1 cellular context compared by ENCODE assay signal in the genomic region with DNA sequence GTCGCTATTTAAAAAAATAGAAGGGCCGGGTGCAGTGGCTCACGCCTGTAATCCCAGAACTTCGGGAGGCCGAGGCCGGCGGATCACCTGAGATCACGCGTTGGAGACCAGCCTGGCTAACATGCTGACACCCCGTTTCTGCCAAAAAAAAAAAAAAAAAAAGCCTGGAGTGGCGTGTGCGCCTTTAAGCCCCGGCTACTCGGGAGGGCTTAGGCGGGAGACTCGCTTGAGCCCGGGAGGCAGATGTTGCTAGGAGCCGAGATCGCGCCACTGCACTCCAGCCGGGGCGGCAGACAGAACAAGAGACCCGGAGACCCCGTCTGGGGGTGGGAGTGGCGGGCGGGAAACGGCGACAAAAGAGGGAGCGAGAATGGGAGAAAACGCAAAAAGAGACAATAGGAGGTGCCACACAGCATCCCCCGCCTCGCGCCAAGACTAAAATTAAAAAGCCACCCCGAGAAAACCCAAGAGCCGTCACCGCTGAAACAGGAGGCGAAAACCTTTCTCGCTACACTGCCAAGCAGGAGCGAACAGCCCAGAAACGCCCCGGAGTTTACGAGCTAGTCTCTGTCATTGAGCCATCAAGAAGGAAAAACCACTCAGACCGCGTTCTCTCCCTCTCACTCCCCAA.
TF ChIP-seq lines count a peak whose summit lies in the region.

No MANE protein-coding gene starts in this region.

TF ChIP-seq in HEK293, 187 proteins besides CTCF, POLR2A, EP300 and RAD21 (continued from another document and continues in another):
- TF ChIP-seq ZBTB21 (tag by site-specific recombination; IDR thresholded peaks at IDR 0.05) (0 out of 2 replicates have a peak, but pooled peaks have one; percentile 43), SP7 (tag by site-specific recombination; IDR thresholded peaks at IDR 0.05) (peak; percentile 93), GLIS2 (tag by site-specific recombination; IDR thresholded peaks at IDR 0.05) (peak; percentile 95), EGR2 (tag by site-specific recombination; IDR thresholded peaks at IDR 0.05; ENCODE audit: low read depth) (peak; percentile 65), ZBTB8A (tag by site-specific recombination; IDR thresholded peaks at IDR 0.05) (peak; percentile 92), ZNF677 (tag by site-specific recombination; IDR thresholded peaks at IDR 0.05) (peak; percentile 78; the same call in 1 of the 2 replicates), BCL11B (tag by site-specific recombination; IDR thresholded peaks at IDR 0.05; ENCODE audit: low read depth) (peak; percentile 84), ZNF423 (tag by site-specific recombination; IDR thresholded peaks at IDR 0.05) (peak; percentile 63; the same call in 1 of the 2 replicates), ZFP3 (tag by site-specific recombination; IDR thresholded peaks at IDR 0.05; ENCODE audit: low read depth) (peak; percentile 19; the same call in 1 of the 2 replicates), ZNF837 (tag by site-specific recombination; IDR thresholded peaks at IDR 0.05) (peak; percentile 61), ZNF629 (tag by site-specific recombination; IDR thresholded peaks at IDR 0.05) (peak; percentile 90), GFI1B (tag by site-specific recombination; IDR thresholded peaks at IDR 0.05) (peak; percentile 88), ZNF768 (tag by site-specific recombination; IDR thresholded peaks at IDR 0.05) (peak; percentile 83), ZNF121 (tag by site-specific recombination; IDR thresholded peaks at IDR 0.05) (peak; percentile 50; the same call in 1 of the 2 replicates), ZNF501 (tag by site-specific recombination; IDR thresholded peaks at IDR 0.05) (peak; percentile 99), SP2 (tag by site-specific recombination; IDR thresholded peaks at IDR 0.05) (peak; percentile 84), KLF7 (tag by site-specific recombination; IDR thresholded peaks at IDR 0.05; ENCODE audit: borderline replicate concordance) (peak; percentile 93), OSR2 (tag by site-specific recombination; IDR thresholded peaks at IDR 0.05) (peak; percentile 87), KLF10 (tag by site-specific recombination; IDR thresholded peaks at IDR 0.05) (peak; percentile 93), PRDM1 (tag by site-specific recombination; IDR thresholded peaks at IDR 0.05) (peak; percentile 98), GLIS1 (tag by site-specific recombination; IDR thresholded peaks at IDR 0.05) (peak; percentile 51; the same call in 1 of the 2 replicates), ZNF335 (tag by site-specific recombination; conservative IDR thresholded peaks at IDR 0.05) (peak; percentile 54; the same call in 1 of the 2 replicates), ZNF558 (tag by site-specific recombination; IDR thresholded peaks at IDR 0.05) (peak; percentile 82; the same call in 1 of the 2 replicates), ZNF600 (tag by site-specific recombination; IDR thresholded peaks at IDR 0.05) (peak; percentile 94), ZFP69B (tag by site-specific recombination; IDR thresholded peaks at IDR 0.05) (peak; percentile 83), ZBTB20 (tag by site-specific recombination; IDR thresholded peaks at IDR 0.05) (peak; percentile 95), ZNF843 (tag by site-specific recombination; IDR thresholded peaks at IDR 0.05) (peak; percentile 50; the same call in 1 of the 2 replicates), ZNF623 (tag by site-specific recombination; IDR thresholded peaks at IDR 0.05) (peak; percentile 37), ZNF391 (tag by site-specific recombination; IDR thresholded peaks at IDR 0.05; ENCODE audit: borderline replicate concordance, low read depth) (peak; percentile 93; the same call in 1 of the 2 replicates)
- TF ChIP-seq, protein P1, sequence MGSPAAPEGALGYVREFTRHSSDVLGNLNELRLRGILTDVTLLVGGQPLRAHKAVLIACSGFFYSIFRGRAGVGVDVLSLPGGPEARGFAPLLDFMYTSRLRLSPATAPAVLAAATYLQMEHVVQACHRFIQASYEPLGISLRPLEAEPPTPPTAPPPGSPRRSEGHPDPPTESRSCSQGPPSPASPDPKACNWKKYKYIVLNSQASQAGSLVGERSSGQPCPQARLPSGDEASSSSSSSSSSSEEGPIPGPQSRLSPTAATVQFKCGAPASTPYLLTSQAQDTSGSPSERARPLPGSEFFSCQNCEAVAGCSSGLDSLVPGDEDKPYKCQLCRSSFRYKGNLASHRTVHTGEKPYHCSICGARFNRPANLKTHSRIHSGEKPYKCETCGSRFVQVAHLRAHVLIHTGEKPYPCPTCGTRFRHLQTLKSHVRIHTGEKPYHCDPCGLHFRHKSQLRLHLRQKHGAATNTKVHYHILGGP (tag by site-specific recombination; IDR thresholded peaks at IDR 0.05) = 0 out of 2 replicates have a peak, but pooled peaks have one; percentile 14
- TF ChIP-seq, protein P2, sequence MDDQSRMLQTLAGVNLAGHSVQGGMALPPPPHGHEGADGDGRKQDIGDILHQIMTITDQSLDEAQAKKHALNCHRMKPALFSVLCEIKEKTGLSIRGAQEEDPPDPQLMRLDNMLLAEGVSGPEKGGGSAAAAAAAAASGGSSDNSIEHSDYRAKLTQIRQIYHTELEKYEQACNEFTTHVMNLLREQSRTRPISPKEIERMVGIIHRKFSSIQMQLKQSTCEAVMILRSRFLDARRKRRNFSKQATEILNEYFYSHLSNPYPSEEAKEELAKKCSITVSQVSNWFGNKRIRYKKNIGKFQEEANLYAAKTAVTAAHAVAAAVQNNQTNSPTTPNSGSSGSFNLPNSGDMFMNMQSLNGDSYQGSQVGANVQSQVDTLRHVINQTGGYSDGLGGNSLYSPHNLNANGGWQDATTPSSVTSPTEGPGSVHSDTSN (CRISPR knock-in tag; IDR thresholded peaks at IDR 0.05) = peak; percentile 78; the same call in 1 of the 2 replicates
- TF ChIP-seq, protein P3, sequence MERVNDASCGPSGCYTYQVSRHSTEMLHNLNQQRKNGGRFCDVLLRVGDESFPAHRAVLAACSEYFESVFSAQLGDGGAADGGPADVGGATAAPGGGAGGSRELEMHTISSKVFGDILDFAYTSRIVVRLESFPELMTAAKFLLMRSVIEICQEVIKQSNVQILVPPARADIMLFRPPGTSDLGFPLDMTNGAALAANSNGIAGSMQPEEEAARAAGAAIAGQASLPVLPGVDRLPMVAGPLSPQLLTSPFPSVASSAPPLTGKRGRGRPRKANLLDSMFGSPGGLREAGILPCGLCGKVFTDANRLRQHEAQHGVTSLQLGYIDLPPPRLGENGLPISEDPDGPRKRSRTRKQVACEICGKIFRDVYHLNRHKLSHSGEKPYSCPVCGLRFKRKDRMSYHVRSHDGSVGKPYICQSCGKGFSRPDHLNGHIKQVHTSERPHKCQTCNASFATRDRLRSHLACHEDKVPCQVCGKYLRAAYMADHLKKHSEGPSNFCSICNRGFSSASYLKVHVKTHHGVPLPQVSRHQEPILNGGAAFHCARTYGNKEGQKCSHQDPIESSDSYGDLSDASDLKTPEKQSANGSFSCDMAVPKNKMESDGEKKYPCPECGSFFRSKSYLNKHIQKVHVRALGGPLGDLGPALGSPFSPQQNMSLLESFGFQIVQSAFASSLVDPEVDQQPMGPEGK (tag by site-specific recombination; IDR thresholded peaks at IDR 0.05) = peak; percentile 90
- TF ChIP-seq, protein P4, sequence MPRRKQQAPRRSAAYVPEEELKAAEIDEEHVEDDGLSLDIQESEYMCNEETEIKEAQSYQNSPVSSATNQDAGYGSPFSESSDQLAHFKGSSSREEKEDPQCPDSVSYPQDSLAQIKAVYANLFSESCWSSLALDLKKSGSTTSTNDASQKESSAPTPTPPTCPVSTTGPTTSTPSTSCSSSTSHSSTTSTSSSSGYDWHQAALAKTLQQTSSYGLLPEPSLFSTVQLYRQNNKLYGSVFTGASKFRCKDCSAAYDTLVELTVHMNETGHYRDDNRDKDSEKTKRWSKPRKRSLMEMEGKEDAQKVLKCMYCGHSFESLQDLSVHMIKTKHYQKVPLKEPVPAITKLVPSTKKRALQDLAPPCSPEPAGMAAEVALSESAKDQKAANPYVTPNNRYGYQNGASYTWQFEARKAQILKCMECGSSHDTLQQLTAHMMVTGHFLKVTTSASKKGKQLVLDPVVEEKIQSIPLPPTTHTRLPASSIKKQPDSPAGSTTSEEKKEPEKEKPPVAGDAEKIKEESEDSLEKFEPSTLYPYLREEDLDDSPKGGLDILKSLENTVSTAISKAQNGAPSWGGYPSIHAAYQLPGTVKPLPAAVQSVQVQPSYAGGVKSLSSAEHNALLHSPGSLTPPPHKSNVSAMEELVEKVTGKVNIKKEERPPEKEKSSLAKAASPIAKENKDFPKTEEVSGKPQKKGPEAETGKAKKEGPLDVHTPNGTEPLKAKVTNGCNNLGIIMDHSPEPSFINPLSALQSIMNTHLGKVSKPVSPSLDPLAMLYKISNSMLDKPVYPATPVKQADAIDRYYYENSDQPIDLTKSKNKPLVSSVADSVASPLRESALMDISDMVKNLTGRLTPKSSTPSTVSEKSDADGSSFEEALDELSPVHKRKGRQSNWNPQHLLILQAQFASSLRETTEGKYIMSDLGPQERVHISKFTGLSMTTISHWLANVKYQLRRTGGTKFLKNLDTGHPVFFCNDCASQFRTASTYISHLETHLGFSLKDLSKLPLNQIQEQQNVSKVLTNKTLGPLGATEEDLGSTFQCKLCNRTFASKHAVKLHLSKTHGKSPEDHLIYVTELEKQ (tag by site-specific recombination; IDR thresholded peaks at IDR 0.05; ENCODE audit: borderline replicate concordance) = peak; percentile 93; the same call in 1 of the 2 replicates
- TF ChIP-seq, protein P5, sequence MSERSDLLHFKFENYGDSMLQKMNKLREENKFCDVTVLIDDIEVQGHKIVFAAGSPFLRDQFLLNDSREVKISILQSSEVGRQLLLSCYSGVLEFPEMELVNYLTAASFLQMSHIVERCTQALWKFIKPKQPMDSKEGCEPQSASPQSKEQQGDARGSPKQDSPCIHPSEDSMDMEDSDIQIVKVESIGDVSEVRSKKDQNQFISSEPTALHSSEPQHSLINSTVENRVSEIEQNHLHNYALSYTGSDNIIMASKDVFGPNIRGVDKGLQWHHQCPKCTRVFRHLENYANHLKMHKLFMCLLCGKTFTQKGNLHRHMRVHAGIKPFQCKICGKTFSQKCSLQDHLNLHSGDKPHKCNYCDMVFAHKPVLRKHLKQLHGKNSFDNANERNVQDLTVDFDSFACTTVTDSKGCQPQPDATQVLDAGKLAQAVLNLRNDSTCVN (tag by site-specific recombination; optimal IDR thresholded peaks at IDR 0.05) = peak; percentile 58
- TF ChIP-seq, protein P6, sequence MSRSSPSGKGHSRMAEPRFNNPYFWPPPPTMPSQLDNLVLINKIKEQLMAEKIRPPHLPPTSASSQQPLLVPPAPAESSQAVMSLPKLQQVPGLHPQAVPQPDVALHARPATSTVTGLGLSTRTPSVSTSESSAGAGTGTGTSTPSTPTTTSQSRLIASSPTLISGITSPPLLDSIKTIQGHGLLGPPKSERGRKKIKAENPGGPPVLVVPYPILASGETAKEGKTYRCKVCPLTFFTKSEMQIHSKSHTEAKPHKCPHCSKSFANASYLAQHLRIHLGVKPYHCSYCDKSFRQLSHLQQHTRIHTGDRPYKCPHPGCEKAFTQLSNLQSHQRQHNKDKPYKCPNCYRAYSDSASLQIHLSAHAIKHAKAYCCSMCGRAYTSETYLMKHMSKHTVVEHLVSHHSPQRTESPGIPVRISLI (tag by site-specific recombination; IDR thresholded peaks at IDR 0.05) = peak; percentile 91
- TF ChIP-seq, protein P7, sequence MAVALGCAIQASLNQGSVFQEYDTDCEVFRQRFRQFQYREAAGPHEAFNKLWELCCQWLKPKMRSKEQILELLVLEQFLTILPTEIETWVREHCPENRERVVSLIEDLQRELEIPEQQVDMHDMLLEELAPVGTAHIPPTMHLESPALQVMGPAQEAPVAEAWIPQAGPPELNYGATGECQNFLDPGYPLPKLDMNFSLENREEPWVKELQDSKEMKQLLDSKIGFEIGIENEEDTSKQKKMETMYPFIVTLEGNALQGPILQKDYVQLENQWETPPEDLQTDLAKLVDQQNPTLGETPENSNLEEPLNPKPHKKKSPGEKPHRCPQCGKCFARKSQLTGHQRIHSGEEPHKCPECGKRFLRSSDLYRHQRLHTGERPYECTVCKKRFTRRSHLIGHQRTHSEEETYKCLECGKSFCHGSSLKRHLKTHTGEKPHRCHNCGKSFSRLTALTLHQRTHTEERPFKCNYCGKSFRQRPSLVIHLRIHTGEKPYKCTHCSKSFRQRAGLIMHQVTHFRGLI (tag by site-specific recombination; IDR thresholded peaks at IDR 0.05) = peak; percentile 71
- TF ChIP-seq, protein P8, sequence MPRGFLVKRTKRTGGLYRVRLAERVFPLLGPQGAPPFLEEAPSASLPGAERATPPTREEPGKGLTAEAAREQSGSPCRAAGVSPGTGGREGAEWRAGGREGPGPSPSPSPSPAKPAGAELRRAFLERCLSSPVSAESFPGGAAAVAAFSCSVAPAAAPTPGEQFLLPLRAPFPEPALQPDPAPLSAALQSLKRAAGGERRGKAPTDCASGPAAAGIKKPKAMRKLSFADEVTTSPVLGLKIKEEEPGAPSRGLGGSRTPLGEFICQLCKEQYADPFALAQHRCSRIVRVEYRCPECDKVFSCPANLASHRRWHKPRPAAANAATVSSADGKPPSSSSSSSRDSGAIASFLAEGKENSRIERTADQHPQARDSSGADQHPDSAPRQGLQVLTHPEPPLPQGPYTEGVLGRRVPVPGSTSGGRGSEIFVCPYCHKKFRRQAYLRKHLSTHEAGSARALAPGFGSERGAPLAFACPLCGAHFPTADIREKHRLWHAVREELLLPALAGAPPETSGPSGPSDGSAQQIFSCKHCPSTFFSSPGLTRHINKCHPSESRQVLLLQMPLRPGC (tag by site-specific recombination; IDR thresholded peaks at IDR 0.05) = peak; percentile 75
- TF ChIP-seq, protein P9, sequence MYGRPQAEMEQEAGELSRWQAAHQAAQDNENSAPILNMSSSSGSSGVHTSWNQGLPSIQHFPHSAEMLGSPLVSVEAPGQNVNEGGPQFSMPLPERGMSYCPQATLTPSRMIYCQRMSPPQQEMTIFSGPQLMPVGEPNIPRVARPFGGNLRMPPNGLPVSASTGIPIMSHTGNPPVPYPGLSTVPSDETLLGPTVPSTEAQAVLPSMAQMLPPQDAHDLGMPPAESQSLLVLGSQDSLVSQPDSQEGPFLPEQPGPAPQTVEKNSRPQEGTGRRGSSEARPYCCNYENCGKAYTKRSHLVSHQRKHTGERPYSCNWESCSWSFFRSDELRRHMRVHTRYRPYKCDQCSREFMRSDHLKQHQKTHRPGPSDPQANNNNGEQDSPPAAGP (tag by site-specific recombination; IDR thresholded peaks at IDR 0.05) = peak; percentile 90; the same call in 1 of the 2 replicates
